In genomic region chr1:20589331-20590312, GRCh38 we compare ENCODE assay signal across 1 cellular context.
TF ChIP-seq lines count a peak whose summit lies in the region.

No MANE protein-coding gene starts in this region.

TF ChIP-seq in WTC11, 78 proteins besides CTCF, POLR2A, EP300 and RAD21 (continued from another document):
- no peak for TF ChIP-seq AFF4 (CRISPR knock-in tag; IDR thresholded peaks at IDR 0.05; ENCODE audit: borderline replicate concordance)
- no peak for TF ChIP-seq FOXK1 (CRISPR knock-in tag; IDR thresholded peaks at IDR 0.05)
- TF ChIP-seq TEAD1 (CRISPR knock-in tag; IDR thresholded peaks at IDR 0.05), result no peak
- no peak for TF ChIP-seq E2F4 (CRISPR knock-in tag; IDR thresholded peaks at IDR 0.05; ENCODE audit: borderline replicate concordance, low read depth)
- TF ChIP-seq ERG (CRISPR knock-in tag; IDR thresholded peaks at IDR 0.05), result no peak
- TF ChIP-seq HMGA2 (CRISPR knock-in tag; IDR thresholded peaks at IDR 0.05), result no peak
- no peak for TF ChIP-seq ARID4B (CRISPR knock-in tag; IDR thresholded peaks at IDR 0.05; ENCODE audit: borderline replicate concordance)
- TF ChIP-seq AR (CRISPR knock-in tag; IDR thresholded peaks at IDR 0.05), result no peak
- TF ChIP-seq GRHL2 (CRISPR knock-in tag; IDR thresholded peaks at IDR 0.05; ENCODE audit: insufficient replicate concordance, severe bottlenecking), result no peak
- no peak for TF ChIP-seq ZNF423 (CRISPR knock-in tag; IDR thresholded peaks at IDR 0.05)
- no peak for TF ChIP-seq ATF2 (CRISPR knock-in tag; IDR thresholded peaks at IDR 0.05; ENCODE audit: borderline replicate concordance, low read depth)
